Comparison of ENCODE assay signal across 1 cellular context in the genomic region with DNA sequence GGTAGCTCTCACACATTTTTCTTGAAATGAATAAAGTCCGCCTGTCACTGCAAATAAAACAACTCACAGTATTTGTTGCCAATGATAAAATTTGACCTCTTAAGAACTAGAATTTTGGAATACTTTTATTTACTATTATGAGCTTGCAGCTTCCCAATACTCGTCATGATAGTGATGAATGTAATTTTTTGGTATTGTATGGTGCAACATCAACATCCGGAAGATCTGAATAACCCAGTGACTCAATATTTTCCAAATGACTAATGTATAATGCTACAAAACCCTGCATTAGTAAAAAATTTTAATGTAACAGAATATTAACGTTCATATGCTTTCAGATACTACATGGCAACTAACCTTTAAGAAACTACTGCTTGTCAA.
TF ChIP-seq lines count a peak whose summit lies in the region.

No MANE protein-coding gene starts in this region.

TF ChIP-seq in SK-N-SH, 30 proteins besides CTCF, POLR2A, EP300 and RAD21 (continued from another document):
- TF ChIP-seq, protein P1, sequence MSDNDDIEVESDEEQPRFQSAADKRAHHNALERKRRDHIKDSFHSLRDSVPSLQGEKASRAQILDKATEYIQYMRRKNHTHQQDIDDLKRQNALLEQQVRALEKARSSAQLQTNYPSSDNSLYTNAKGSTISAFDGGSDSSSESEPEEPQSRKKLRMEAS (IDR thresholded peaks at IDR 0.05; ENCODE audit: low read depth), result no peak
- TF ChIP-seq SMC3 (IDR thresholded peaks at IDR 0.05; ENCODE audit: low read depth, low read length) (no peak), NFIC (IDR thresholded peaks at IDR 0.05; ENCODE audit: borderline replicate concordance) (peak; percentile 63; the same call in 1 of the 2 replicates), FOXM1 (IDR thresholded peaks at IDR 0.05; ENCODE audit: low read depth) (peak; percentile 76; the same call in 1 of the 2 replicates), SIN3A (IDR thresholded peaks at IDR 0.05; ENCODE audit: borderline replicate concordance, low read depth, low read length) (no peak), TEAD4 (IDR thresholded peaks at IDR 0.05; ENCODE audit: borderline replicate concordance, insufficient read depth) (peak; percentile 50; the same call in 1 of the 2 replicates)
- TF ChIP-seq, protein P2, sequence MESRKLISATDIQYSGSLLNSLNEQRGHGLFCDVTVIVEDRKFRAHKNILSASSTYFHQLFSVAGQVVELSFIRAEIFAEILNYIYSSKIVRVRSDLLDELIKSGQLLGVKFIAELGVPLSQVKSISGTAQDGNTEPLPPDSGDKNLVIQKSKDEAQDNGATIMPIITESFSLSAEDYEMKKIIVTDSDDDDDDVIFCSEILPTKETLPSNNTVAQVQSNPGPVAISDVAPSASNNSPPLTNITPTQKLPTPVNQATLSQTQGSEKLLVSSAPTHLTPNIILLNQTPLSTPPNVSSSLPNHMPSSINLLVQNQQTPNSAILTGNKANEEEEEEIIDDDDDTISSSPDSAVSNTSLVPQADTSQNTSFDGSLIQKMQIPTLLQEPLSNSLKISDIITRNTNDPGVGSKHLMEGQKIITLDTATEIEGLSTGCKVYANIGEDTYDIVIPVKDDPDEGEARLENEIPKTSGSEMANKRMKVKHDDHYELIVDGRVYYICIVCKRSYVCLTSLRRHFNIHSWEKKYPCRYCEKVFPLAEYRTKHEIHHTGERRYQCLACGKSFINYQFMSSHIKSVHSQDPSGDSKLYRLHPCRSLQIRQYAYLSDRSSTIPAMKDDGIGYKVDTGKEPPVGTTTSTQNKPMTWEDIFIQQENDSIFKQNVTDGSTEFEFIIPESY (IDR thresholded peaks at IDR 0.05; ENCODE audit: borderline replicate concordance, low read depth), result peak; percentile 18; the same call in 1 of the 2 replicates
